26 cellular contexts compared by ENCODE assay signal in the genomic region with DNA sequence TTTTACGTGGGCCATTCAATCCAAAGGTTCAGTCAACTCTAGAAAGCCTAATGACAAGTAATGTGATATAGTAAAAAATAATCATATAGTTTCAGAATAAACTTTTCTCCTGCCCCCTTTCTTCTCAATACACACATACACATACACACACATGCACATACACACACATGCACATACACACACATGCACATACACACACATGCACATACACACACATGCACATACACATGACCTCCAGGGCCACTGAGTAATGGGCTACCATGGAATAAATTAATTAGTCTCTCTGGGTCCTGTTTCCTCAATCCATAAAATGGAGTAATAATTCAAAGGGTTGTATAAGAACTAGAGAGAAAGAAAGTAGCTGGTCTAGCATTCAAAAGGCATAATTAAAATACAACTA.
"Had no signal": no experiment of that assay in that cellular context is flagged by ENCODE, and none has a peak within 500 bp of the region (broad histone marks: within the 10 kb centered on the region; RNA-seq: fewer than 3 reads in every experiment).

No MANE protein-coding gene starts in this region.

- H3K36me3 ChIP-seq: colonic mucosa, gastroesophageal sphincter, heart left ventricle, lower lobe of right lung, neural progenitor cell, right atrium auricular region, sigmoid colon, tibial artery had no signal

- ATAC-seq: esophagus mucosa; gastroesophageal sphincter; heart left ventricle; left ventricle myocardium superior; lower lobe of right lung; stimulated activated effector memory CD8-positive, alpha-beta T cell treated with anti-CD3 and anti-CD28 coated beads, Interleukin-12 subunit alpha, Interleukin-12 subunit beta, amount 100 ng/mL, for 72 hours; stimulated activated naive CD8-positive, alpha-beta T cell treated with anti-CD3 and anti-CD28 coated beads, Interleukin-15, Interleukin-2, amounts not matched to agents 100 U/mL and 50 U/mL, for 24 hours had no signal

- H3K4me3 ChIP-seq: colonic mucosa, gastroesophageal sphincter, heart left ventricle, lower lobe of right lung, neural progenitor cell, right atrium auricular region, sigmoid colon, testis, tibial artery had no signal

- H3K4me2 ChIP-seq: neural progenitor cell had no signal

- H3K27me3 Mint-ChIP-seq: progenitor cell of endocrine pancreas had no signal

- H3K27ac ChIP-seq: colonic mucosa, epithelial cell of prostate, gastroesophageal sphincter, heart left ventricle, lower lobe of right lung, neural progenitor cell, parathyroid adenoma, right atrium auricular region, sigmoid colon, testis had no signal

- H3K4me1 ChIP-seq: colonic mucosa, neural progenitor cell had no signal

- H3K9me3 Mint-ChIP-seq: dendritic cell treated with granulocyte-macrophage colony-stimulating factor and Interleukin-4, amounts not matched to agents 40 ng/mL and 50 ng/mL, for 4 days; endodermal cell; nephron; neural progenitor cell; stimulated activated effector memory CD8-positive, alpha-beta T cell treated with anti-CD3 and anti-CD28 coated beads, Interleukin-12 subunit alpha, Interleukin-12 subunit beta, amount 100 ng/mL, for 72 hours had no signal

- H3K79me2 ChIP-seq: parathyroid adenoma had no signal

- H3K27me3 ChIP-seq: colonic mucosa, gastroesophageal sphincter, heart left ventricle, neural progenitor cell, right atrium auricular region, sigmoid colon, testis, tibial artery had no signal

- H3K4me3 Mint-ChIP-seq: dendritic cell treated with granulocyte-macrophage colony-stimulating factor and Interleukin-4, amounts not matched to agents 40 ng/mL and 50 ng/mL, for 4 days; endodermal cell; nephron; neural progenitor cell; stimulated activated effector memory CD8-positive, alpha-beta T cell treated with anti-CD3 and anti-CD28 coated beads, Interleukin-12 subunit alpha, Interleukin-12 subunit beta, amount 100 ng/mL, for 72 hours; type B pancreatic cell had no signal

- H3K9me3 ChIP-seq: colonic mucosa, gastroesophageal sphincter, heart left ventricle, lower lobe of right lung, right atrium auricular region, sigmoid colon, testis, tibial artery had no signal

- H3K36me3 Mint-ChIP-seq: type B pancreatic cell had no signal

- DNase-seq: colonic mucosa; effector CD8-positive, alpha-beta T cell; endodermal cell; foreskin fibroblast; heart left ventricle; hippocampal formation; left ventricle myocardium superior; lower lobe of right lung; sigmoid colon; stimulated activated CD4-positive, alpha-beta T cell treated with anti-CD3 and anti-CD28 coated beads, Interleukin-2, amount 100 ng/mL, for 24 hours; stimulated activated CD4-positive, alpha-beta T cell treated with anti-CD3 and anti-CD28 coated beads, Interleukin-4, amount 100 ng/mL, for 24 hours; stimulated activated naive CD8-positive, alpha-beta T cell treated with anti-CD3 and anti-CD28 coated beads, Interleukin-15, Interleukin-2, amounts not matched to agents 100 U/mL and 50 U/mL, for 24 hours; substantia nigra; testis; tibial artery had no signal

- H3K27ac Mint-ChIP-seq: dendritic cell treated with granulocyte-macrophage colony-stimulating factor and Interleukin-4, amounts not matched to agents 40 ng/mL and 50 ng/mL, for 4 days; endodermal cell; progenitor cell of endocrine pancreas; stimulated activated effector memory CD8-positive, alpha-beta T cell treated with anti-CD3 and anti-CD28 coated beads, Interleukin-12 subunit alpha, Interleukin-12 subunit beta, amount 100 ng/mL, for 72 hours; type B pancreatic cell had no signal
